In the genomic region with DNA sequence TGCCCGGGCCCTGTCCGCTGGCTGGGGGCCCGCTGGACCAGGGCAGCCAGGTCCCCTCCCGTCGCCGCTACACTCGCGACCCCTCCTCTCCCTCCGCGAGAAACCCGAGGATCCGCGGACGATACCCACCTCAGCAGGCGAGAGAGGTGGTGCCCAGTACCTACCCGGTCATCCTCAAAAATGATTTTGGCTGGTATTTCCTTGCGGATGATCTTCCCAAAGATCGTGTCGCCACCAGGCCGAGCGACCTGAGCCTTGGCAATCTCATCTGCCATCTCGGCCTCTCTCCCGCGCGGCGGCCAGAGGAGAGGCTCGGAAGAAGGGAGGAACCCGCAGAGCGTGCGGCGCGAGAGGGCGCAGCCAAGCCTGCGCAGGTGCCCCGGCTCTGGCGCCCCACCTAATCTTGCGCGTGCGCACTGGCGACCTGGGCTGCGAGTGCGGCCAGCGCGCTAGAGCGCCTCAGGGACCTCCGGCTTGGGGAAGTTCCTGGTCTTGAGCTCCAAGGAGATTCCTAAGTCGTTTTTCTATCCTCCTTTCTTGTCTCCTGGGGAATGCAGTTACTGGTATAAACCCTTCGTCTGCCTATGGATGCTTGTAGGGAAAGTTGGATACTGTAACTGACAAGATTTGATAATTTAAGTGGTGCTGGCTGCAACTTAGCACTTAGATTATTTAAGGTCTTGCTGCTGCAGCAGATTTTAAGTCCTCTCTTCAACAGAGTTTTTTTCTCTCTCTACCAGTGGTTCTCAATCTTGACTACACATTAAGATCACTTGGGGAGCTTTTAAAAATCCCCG, we compare ENCODE assay signal across 8 cellular contexts. TPM values are rescaled to one million over a fixed set of nuclear protein-coding genes. Genes with fewer than 3 reads are reported as not detected.
DNase-seq lines count a peak whose midpoint lies in the region; ATAC-seq, FAIRE-seq and TF ChIP-seq lines count a peak whose summit lies in the region.

A gene (minus strand): TSS at position 326 of the 797 bp plus-strand sequence. CDS start 51 bp downstream, at position 275.

- peak within 1 kb of the TSS; percentile 87 to 99 (median 91) for H3K4me3 ChIP-seq in H1 (ENCODE audit: extremely low read depth in 1 of 4, insufficient read depth in 2 of 4, low read depth in 3 of 4, low read length in 4 of 4)

- peaks cover 0 to 28% of the 10 kb centered on the region in 2 experiments; a peak in 2 of 4 replicates for H3K79me2 ChIP-seq in H1 (ENCODE audit: control insufficient read depth in 1 of 2, insufficient read depth in 2 of 2, low read length in 2 of 2)

- FAIRE-seq in H1 (lab: Jason Lieb, UNC): no peak

- H3K14ac ChIP-seq in H1 (ENCODE audit: insufficient read length): peak within 1 kb of the TSS; percentile 54

- peak; percentile 91 for DNase-seq in COR-L47 (lab: John Stamatoyannopoulos, UW)
- peak; percentile 89 for DNase-seq in HT1080 (ENCODE audit: low read depth)
- peak; percentile 84 to 94 for DNase-seq in NOMO-1 (lab: John Stamatoyannopoulos, UW; ENCODE audit: unreplicated experiment in 2 of 2)
- DNase-seq in activated CD8-positive, alpha-beta memory T cell treated with anti-CD3 and anti-CD28 coated beads for 48 hours (ENCODE audit: low read depth in 2 of 3, low spot score in 2 of 3): peak; percentile 85 to 93 (median 91)
- peak; percentile 81 to 93 for DNase-seq in H1 (ENCODE audit: low read depth in 1 of 2, low spot score in 2 of 2)
- DNase-seq in mesenteric fat pad (ENCODE audit: low spot score): peak; percentile 97
- DNase-seq in stimulated activated CD8-positive, alpha-beta memory T cell treated with anti-CD3 and anti-CD28 coated beads, Interleukin-15, amount 100 ng/mL, for 4 hours (ENCODE audit: low read depth in 2 of 2): peak; percentile 79 to 85

- H2AK5ac ChIP-seq in H1 (ENCODE audit: low read depth, low read length): no peak within 1 kb of the TSS

- H2AFZ ChIP-seq in H1 (ENCODE audit: low read length): peak within 1 kb of the TSS; percentile 96

- POLR2A ChIA-PET in H1 (lab: Charles Lee; ENCODE audit: partially characterized antibody): interaction anchor here (0.7 to 1.7 kb wide), 4 partner anchors 10 to 130 kb away, joined by 3 to 6 read pairs (median 3); a partner anchor contains a TSS

- TF ChIP-seq RAD21 in H1 (IDR thresholded peaks at IDR 0.05 in 1 of 2, conservative IDR thresholded peaks at IDR 0.05 in 1 of 2; ENCODE audit: low read depth in 2 of 2, low read length in 2 of 2): peak in 1 of 2 experiments; percentile 17; a peak in 2 of 4 replicates

- H2BK15ac ChIP-seq in H1 (ENCODE audit: low read length): no peak within 1 kb of the TSS

- peak; percentile 34 to 77 for TF ChIP-seq POLR2A in H1 (IDR thresholded peaks at IDR 0.05; ENCODE audit: control extremely low read depth in 1 of 2, low read depth in 2 of 2, low read length in 2 of 2)

- ATAC-seq in GM21360 (IDR thresholded peaks at IDR 0.05; ENCODE audit: unreplicated experiment): peak; percentile 85

- no peaks in the 10 kb centered on the region; the same call in 1 of the 2 replicates for H3K79me1 ChIP-seq in H1 (ENCODE audit: low read depth, low read length)

- peaks cover 2 to 27% (median 17%) of the 10 kb centered on the region in 4 experiments for H3K36me3 ChIP-seq in H1 (ENCODE audit: control insufficient read depth in 2 of 4, insufficient read depth in 4 of 4, low read length in 3 of 4)

- H3K27me3 ChIP-seq in H1 (replicated peaks in 1 of 4; ENCODE audit: control insufficient read depth in 3 of 4, extremely low read depth in 1 of 4, insufficient read depth in 3 of 4, low read length in 3 of 4): no peaks in the 10 kb centered on the region

- no peaks in the 10 kb centered on the region for H3K9me3 ChIP-seq in H1 (ENCODE audit: insufficient read depth in 2 of 2, low read depth in 1 of 2, low read length in 1 of 2)

- TF ChIP-seq CTCF in H1 (IDR thresholded peaks at IDR 0.05; ENCODE audit: control extremely low read depth in 1 of 3, insufficient read depth in 1 of 3, low read depth in 1 of 3, low read length in 3 of 3): peak in 1 of 3 experiments; percentile 5; a peak in 1 of 4 replicates

- H3K4me1 ChIP-seq in H1 (replicated peaks in 1 of 4; ENCODE audit: control insufficient read depth in 3 of 4, insufficient read depth in 4 of 4, low read length in 3 of 4): peaks cover 0 to 1% (median 0%) of the 10 kb centered on the region in 4 experiments; a peak in 1 of 7 replicates

- H2BK20ac ChIP-seq in H1 (ENCODE audit: low read length): no peak within 1 kb of the TSS

- peak within 1 kb of the TSS; percentile 89 for H3K18ac ChIP-seq in H1 (ENCODE audit: extremely low read depth, low read length)

- 3% methylated on average over 38 of the region's 49 CpGs; no CpG with 5 or more reads in 1 of the 2 experiments for WGBS in H1 (ENCODE audit: extremely low coverage in 1 of 2, insufficient coverage in 1 of 2, insufficient read length in 1 of 2, insufficient replicate concordance in 2 of 2, low coverage in 1 of 2, low lambda C conversion rate in 2 of 2, missing lambda C conversion rate in 1 of 2), 2 experiments

- peaks cover 2% of the 10 kb centered on the region; the same call in 1 of the 2 replicates for H3K23me2 ChIP-seq in H1 (ENCODE audit: low read depth, low read length)

- H2BK120ac ChIP-seq in H1 (replicated peaks; ENCODE audit: low read depth, low read length): no peak within 1 kb of the TSS

- peak within 1 kb of the TSS; percentile 81 to 93 (median 84) for H3K9ac ChIP-seq in H1 (replicated peaks in 1 of 4; ENCODE audit: extremely low read depth in 1 of 4, low read depth in 3 of 4, low read length in 3 of 4)

- peak within 1 kb of the TSS; percentile 52 for H4K91ac ChIP-seq in H1 (replicated peaks; ENCODE audit: insufficient read length, low read length)

- TF ChIP-seq EP300 in H1 (IDR thresholded peaks at IDR 0.05; ENCODE audit: borderline replicate concordance in 1 of 2, low read depth in 2 of 2, low read length in 2 of 2): no peak

- H4K8ac ChIP-seq in H1 (ENCODE audit: extremely low read depth, insufficient read depth, low read length): peak within 1 kb of the TSS; percentile 94

- CTCF ChIA-PET in H1 (lab: Charles Lee; ENCODE audit: partially characterized antibody): interaction anchor here (0.7 to 1.3 kb wide), 5 partner anchors 10 to 217 kb away, joined by 3 to 6 read pairs (median 6); no protein-coding TSS in a partner anchor

- peak within 1 kb of the TSS; percentile 98 for H4K5ac ChIP-seq in H1 (ENCODE audit: insufficient read length, low read depth, low read length)

- H3K56ac ChIP-seq in H1 (replicated peaks; ENCODE audit: insufficient read length, low read depth, low read length): peak within 1 kb of the TSS; percentile 92

- peak within 1 kb of the TSS; percentile 66; the same call in 1 of the 2 replicates for H2BK5ac ChIP-seq in H1 (ENCODE audit: low read depth, low read length)

- peak within 1 kb of the TSS; percentile 75 for H3K27ac ChIP-seq in H1 (ENCODE audit: low read depth, low read length)

- peaks cover under 1 to 3% of the 10 kb centered on the region in 2 experiments for H4K20me1 ChIP-seq in H1 (replicated peaks in 1 of 2; ENCODE audit: control insufficient read depth in 1 of 2, insufficient read depth in 2 of 2, low read length in 2 of 2)

- no peak within 1 kb of the TSS for H3K23ac ChIP-seq in H1 (ENCODE audit: insufficient read length)

- H2BK12ac ChIP-seq in H1 (ENCODE audit: low read depth, low read length): no peak within 1 kb of the TSS; the same call in 1 of the 2 replicates

- peak within 1 kb of the TSS; percentile 72 to 76 for H3K4me2 ChIP-seq in H1 (ENCODE audit: insufficient read depth in 1 of 2, low read depth in 2 of 2, low read length in 2 of 2)

- H3K4ac ChIP-seq in H1 (replicated peaks; ENCODE audit: insufficient read length, low read depth, low read length): peak within 1 kb of the TSS; percentile 6

TF ChIP-seq in H1, 55 proteins besides CTCF, POLR2A, EP300 and RAD21 (continues in another document):
- TF ChIP-seq TCF12 (IDR thresholded peaks at IDR 0.05; ENCODE audit: low read depth, low read length) (0 out of 2 replicates have a peak, but pooled peaks have one; percentile 37), TEAD4 (IDR thresholded peaks at IDR 0.05; ENCODE audit: low read depth, low read length) (no peak), GTF2F1 (IDR thresholded peaks at IDR 0.05; ENCODE audit: borderline replicate concordance, low read depth, low read length) (0 out of 2 replicates have a peak, but pooled peaks have one; percentile 48), NRF1 (IDR thresholded peaks at IDR 0.05; ENCODE audit: low read depth, low read length) (peak; percentile 98), SIN3A (conservative IDR thresholded peaks at IDR 0.05 in 1 of 2, IDR thresholded peaks at IDR 0.05 in 1 of 2; ENCODE audit: low read depth in 1 of 2, low read length in 2 of 2) (0 out of 4 replicates have a peak, but pooled peaks of 1 of the 2 experiments have one; percentile 4), TBP (IDR thresholded peaks at IDR 0.05; ENCODE audit: low read depth, low read length) (peak; percentile 72), TAF1 (IDR thresholded peaks at IDR 0.05; ENCODE audit: low read depth, low read length) (peak; percentile 77), POU5F1 (IDR thresholded peaks at IDR 0.05; ENCODE audit: low read depth, low read length) (no peak), PHF8 (conservative IDR thresholded peaks at IDR 0.05; ENCODE audit: low read depth, low read length) (peak; percentile 71), ASH2L (IDR thresholded peaks at IDR 0.05; ENCODE audit: low read length) (peak; percentile 82), SP4 (IDR thresholded peaks at IDR 0.05; ENCODE audit: low read length) (0 out of 2 replicates have a peak, but pooled peaks have one; percentile 58), CHD2 (IDR thresholded peaks at IDR 0.05; ENCODE audit: low read length) (no peak), KDM4A (IDR thresholded peaks at IDR 0.05; ENCODE audit: low read depth, low read length, severe bottlenecking) (peak; percentile 94)
- TF ChIP-seq, protein P1, sequence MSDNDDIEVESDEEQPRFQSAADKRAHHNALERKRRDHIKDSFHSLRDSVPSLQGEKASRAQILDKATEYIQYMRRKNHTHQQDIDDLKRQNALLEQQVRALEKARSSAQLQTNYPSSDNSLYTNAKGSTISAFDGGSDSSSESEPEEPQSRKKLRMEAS (IDR thresholded peaks at IDR 0.05): peak; percentile 67

RNA-seq across cellular contexts. Expression of the gene that starts here (rescaled TPM):
- 290 and 450 TPM in 2 replicates for total RNA-seq in HT1080 (2014; rRNA removed; shearing (Covaris generic))
- polyA plus RNA-seq in HT1080 (2015; cell fraction: cytosol; rRNA removed): 395 and 408 TPM in 2 replicates
- polyA plus RNA-seq in HT1080 (2015; cell fraction: nucleus; rRNA removed): 167 and 171 TPM in 2 replicates
- total RNA-seq in H1 (2021; fragmentation: NEBNext Ultra II Directional; extraction: Animal tissue kit (Norgen Biotek cat#: 25700)): 222 and 230 TPM in 2 replicates
- 281 and 479 TPM in 2 replicates for polyA plus RNA-seq in H1 (2011; rRNA removed)
- polyA plus RNA-seq in H1 (2011; cell fraction: cytosol; rRNA removed): 418 TPM
- polyA plus RNA-seq in H1 (2011; cell fraction: nucleus; rRNA removed): 199 TPM
- 340 to 456 TPM (median 349 TPM) in 4 replicates for polyA plus RNA-seq in H1 (2012, experiment 1 of 2)
- 473 TPM for polyA plus RNA-seq in H1 (2012, experiment 2 of 2)
- polyA plus RNA-seq in H1 (2013, experiment 1 of 2): 315 TPM
- polyA plus RNA-seq in H1 (2013, experiment 2 of 2): 321 TPM
- 72.5 and 108 TPM in 2 replicates for polyA minus RNA-seq in H1 (2011; rRNA and poly(A)+ RNA removed)
- polyA minus RNA-seq in H1 (2011; cell fraction: cytosol; rRNA and poly(A)+ RNA removed): 97.0 TPM
- polyA minus RNA-seq in H1 (2011; cell fraction: nucleus; rRNA and poly(A)+ RNA removed): 133 TPM
- total RNA-seq in mesenteric fat pad: 148 TPM

Comparison
In these comparisons a context has a peak if more than half of its experiments do, and no peak if none do; other contexts are left out.
1. Peak in every context shown above with its lines: DNase-seq, ATAC-seq, H3K4me3 ChIP-seq and H3K27ac ChIP-seq.